Comparison of ENCODE assay signal across 1 cellular context in genomic region chr7:25860882-25861228, GRCh38.
TF ChIP-seq lines count a peak whose summit lies in the region.

No MANE protein-coding gene starts in this region.

TF ChIP-seq in IMR-90, 13 proteins besides CTCF, POLR2A, EP300 and RAD21:
- TF ChIP-seq, protein P1, sequence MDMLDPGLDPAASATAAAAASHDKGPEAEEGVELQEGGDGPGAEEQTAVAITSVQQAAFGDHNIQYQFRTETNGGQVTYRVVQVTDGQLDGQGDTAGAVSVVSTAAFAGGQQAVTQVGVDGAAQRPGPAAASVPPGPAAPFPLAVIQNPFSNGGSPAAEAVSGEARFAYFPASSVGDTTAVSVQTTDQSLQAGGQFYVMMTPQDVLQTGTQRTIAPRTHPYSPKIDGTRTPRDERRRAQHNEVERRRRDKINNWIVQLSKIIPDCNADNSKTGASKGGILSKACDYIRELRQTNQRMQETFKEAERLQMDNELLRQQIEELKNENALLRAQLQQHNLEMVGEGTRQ (IDR thresholded peaks at IDR 0.05; ENCODE audit: low read depth, low read length): no peak
- TF ChIP-seq ELK1 (IDR thresholded peaks at IDR 0.05; ENCODE audit: borderline replicate concordance, low read depth, low read length) (no peak), RFX5 (IDR thresholded peaks at IDR 0.05; ENCODE audit: low read depth, low read length) (no peak), MAZ (IDR thresholded peaks at IDR 0.05; ENCODE audit: borderline replicate concordance, low read depth, low read length) (no peak), FOS (IDR thresholded peaks at IDR 0.05; ENCODE audit: low read depth, low read length) (no peak), CHD1 (IDR thresholded peaks at IDR 0.05; ENCODE audit: low read depth, low read length) (no peak), NFE2L2 (IDR thresholded peaks at IDR 0.05; ENCODE audit: low read depth, low read length) (no peak), MXI1 (IDR thresholded peaks at IDR 0.05; ENCODE audit: borderline replicate concordance, low read depth, low read length) (no peak), CEBPB (IDR thresholded peaks at IDR 0.05; ENCODE audit: low read depth, low read length) (no peak), MAFK (IDR thresholded peaks at IDR 0.05; ENCODE audit: low read depth, low read length) (no peak), RCOR1 (IDR thresholded peaks at IDR 0.05; ENCODE audit: insufficient replicate concordance, low read length) (no peak), BHLHE40 (IDR thresholded peaks at IDR 0.05; ENCODE audit: low read depth, low read length) (no peak), SMC3 (IDR thresholded peaks at IDR 0.05; ENCODE audit: low read depth, low read length) (no peak)
